Comparison of ENCODE assay signal across 8 cellular contexts in the genomic region with DNA sequence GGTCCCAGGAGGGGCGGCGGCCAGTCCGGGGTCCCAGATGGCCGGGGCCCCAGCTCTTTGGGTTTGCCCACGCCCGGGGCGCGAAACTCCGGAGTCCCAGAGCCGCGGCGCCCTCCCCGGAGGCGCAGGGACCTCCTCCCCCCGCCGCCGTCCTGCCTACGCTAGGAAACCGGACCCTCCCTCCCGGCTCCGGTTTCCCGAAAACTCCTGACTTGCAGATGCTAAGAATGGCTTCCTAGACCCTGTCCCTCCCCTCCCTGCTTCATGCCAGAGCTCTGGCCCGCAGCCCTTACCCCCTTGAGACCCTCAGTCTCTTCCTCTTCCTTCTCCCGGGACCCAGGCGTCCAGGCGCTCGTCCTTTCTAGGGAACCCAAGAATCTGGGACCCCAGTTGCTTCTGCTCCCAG. TPM values are rescaled to one million over a fixed set of nuclear protein-coding genes. Genes with fewer than 3 reads are reported as not detected.
A peak's percentile ranks its signal among the peaks of the same experiment; 100 is the strongest.
DNase-seq lines count a peak whose midpoint lies in the region; ATAC-seq and TF ChIP-seq lines count a peak whose summit lies in the region.

No MANE protein-coding gene starts in this region.

- H3K27me3 ChIP-seq in A673 (replicated peaks; ENCODE audit: insufficient read depth, low read depth, low read length, poor library complexity), result no peaks in the 10 kb centered on the region
- no peaks in the 10 kb centered on the region for H3K27me3 ChIP-seq in thyroid gland

- H3K27ac Mint-ChIP-seq in activated CD8-positive, alpha-beta T cell treated with anti-CD3 and anti-CD28 coated beads, Interleukin-2, amount 10 ng/mL, durations not matched to agents 7 days and 5 days, result no peak overlapping the region

- intact Hi-C loops in A673 (cut with micrococcal nuclease; ENCODE audit: unreplicated experiment), result no loop called here
- intact Hi-C loops in thyroid gland (cut with DNase I), result no loop called here

- no TSS peak for BruUV-seq in A673 (replicated peaks; lab: Mats Ljungman, UMichigan)

- WGBS in thyroid gland, 2 donors, result 0 to 3% methylated on average over 8 to 10 of the region's 27 CpGs

- peaks cover 28% of the 10 kb centered on the region for H3K4me1 ChIP-seq in A673 (ENCODE audit: insufficient read depth, low read length, poor library complexity, severe bottlenecking)
- H3K4me1 ChIP-seq in thyroid gland, result peaks cover 14 to 22% of the 10 kb centered on the region in 2 donors

- no peaks in the 10 kb centered on the region for H3K36me3 ChIP-seq in A673 (ENCODE audit: insufficient read depth, low read length, poor library complexity, severe bottlenecking)
- no peaks in the 10 kb centered on the region for H3K36me3 ChIP-seq in thyroid gland

- CTCF ChIA-PET in A673 (lab: Charles Lee), result no interaction called here
- CTCF ChIA-PET in activated CD8-positive, alpha-beta T cell treated with anti-CD3 and anti-CD28 coated beads, Interleukin-2, amount 10 ng/mL, durations not matched to agents 7 days and 5 days (lab: Charles Lee), result no interaction called here

- H3K27ac ChIP-seq in A673 (ENCODE audit: low read depth, low read length, poor library complexity, severe bottlenecking) (peak overlapping the region; percentile 54), thyroid gland (peak overlapping the region in 1 of 3 donors; percentile 20)

- H3K4me3 ChIP-seq in A673 (ENCODE audit: low read depth, low read length, poor library complexity, severe bottlenecking), result peak overlapping the region; percentile 53
- H3K4me3 ChIP-seq in thyroid gland (replicated peaks in 1 of 3), result peak overlapping the region in 2 of 3 donors; percentile 58 to 64

- no peak for TF ChIP-seq POLR2A in thyroid gland (IDR thresholded peaks at IDR 0.05)

- H3K9me3 ChIP-seq in A673 (ENCODE audit: low read depth, low read length, poor library complexity, severe bottlenecking) (no peaks in the 10 kb centered on the region), thyroid gland (no peaks in the 10 kb centered on the region)

- POLR2A ChIA-PET in A673 (lab: Charles Lee; ENCODE audit: low non-redundant PET), result no interaction called here
- POLR2A ChIA-PET in activated CD8-positive, alpha-beta T cell treated with anti-CD3 and anti-CD28 coated beads, Interleukin-2, amount 10 ng/mL, durations not matched to agents 7 days and 5 days (lab: Charles Lee), result no interaction called here

- peak overlapping the region; percentile 43 for H3K4me3 Mint-ChIP-seq in activated CD8-positive, alpha-beta T cell treated with anti-CD3 and anti-CD28 coated beads, Interleukin-2, amount 10 ng/mL, durations not matched to agents 7 days and 5 days

- TF ChIP-seq CTCF in A673 (conservative IDR thresholded peaks at IDR 0.05; ENCODE audit: low read depth, low read length) (no peak), thyroid gland (IDR thresholded peaks at IDR 0.05) (no peak)

- peaks cover 27% of the 10 kb centered on the region for H3K27me3 Mint-ChIP-seq in activated CD8-positive, alpha-beta T cell treated with anti-CD3 and anti-CD28 coated beads, Interleukin-2, amount 10 ng/mL, durations not matched to agents 7 days and 5 days (ENCODE audit: low read depth)

- DNase-seq in A673 (ENCODE audit: low spot score), result peak; percentile 41
- no peak for DNase-seq in activated CD8-positive, alpha-beta T cell treated with anti-CD3 and anti-CD28 coated beads, Interleukin-2, amount 10 ng/mL, durations not matched to agents 7 days and 5 days
- DNase-seq in iPS-NIHi7 (ENCODE audit: extremely low spot score), result peak; percentile 62
- peak; percentile 22 to 41 for DNase-seq in thyroid gland
- no peak for DNase-seq in NCI-H187 (lab: John Stamatoyannopoulos, UW)
- DNase-seq in activated effector memory CD4-positive, alpha-beta T cell treated with Interleukin-2 at 50 U/mL for 16 hours, result no peak

- no peaks in the 10 kb centered on the region for H3K36me3 Mint-ChIP-seq in activated CD8-positive, alpha-beta T cell treated with anti-CD3 and anti-CD28 coated beads, Interleukin-2, amount 10 ng/mL, durations not matched to agents 7 days and 5 days (ENCODE audit: low read depth)

- H3K9me3 Mint-ChIP-seq in activated CD8-positive, alpha-beta T cell treated with anti-CD3 and anti-CD28 coated beads, Interleukin-2, amount 10 ng/mL, durations not matched to agents 7 days and 5 days (ENCODE audit: insufficient read depth), result no peaks in the 10 kb centered on the region

- peak; percentile 7 for ATAC-seq in GM21390 (IDR thresholded peaks at IDR 0.05; ENCODE audit: unreplicated experiment)
- ATAC-seq in activated CD8-positive, alpha-beta T cell treated with anti-CD3 and anti-CD28 coated beads, Interleukin-2, amount 10 ng/mL, durations not matched to agents 7 days and 5 days, result no peak
- ATAC-seq in HG02981 (IDR thresholded peaks at IDR 0.05; ENCODE audit: unreplicated experiment), result no peak

- H3K4me1 Mint-ChIP-seq in activated CD8-positive, alpha-beta T cell treated with anti-CD3 and anti-CD28 coated beads, Interleukin-2, amount 10 ng/mL, durations not matched to agents 7 days and 5 days (ENCODE audit: low read depth), result peaks cover 10% of the 10 kb centered on the region

RNA-seq across cellular contexts. Expression of gene MYBPC2, which starts 0.5 kb away (rescaled TPM):
- 0.09 TPM in 1 of 2 replicates, not detected in the other for total RNA-seq in A673 (2021)
- total RNA-seq in activated CD8-positive, alpha-beta T cell treated with anti-CD3 and anti-CD28 coated beads, Interleukin-2, amount 10 ng/mL, durations not matched to agents 7 days and 5 days, result not detected
- under 1 TPM in 1 of 4 donors, not detected in 3; 0.13 TPM for total RNA-seq in thyroid gland

RNA-seq across cellular contexts. Expression of gene SPIB, which starts 13.5 kb away (rescaled TPM):
- 0.20 and 0.75 TPM in 2 replicates for total RNA-seq in A673 (2021)
- under 1 TPM; 0.52 to 0.84 TPM for total RNA-seq in activated CD8-positive, alpha-beta T cell treated with anti-CD3 and anti-CD28 coated beads, Interleukin-2, amount 10 ng/mL, durations not matched to agents 7 days and 5 days
- not detected for total RNA-seq in thyroid gland

RNA-seq across cellular contexts. Expression of gene EMC10, which starts 44.1 kb away (rescaled TPM):
- total RNA-seq in A673 (2021) (99.2 and 108 TPM in 2 replicates), thyroid gland (100 to 1,000 TPM; 139 to 250 (median 214) TPM)
- total RNA-seq in activated CD8-positive, alpha-beta T cell treated with anti-CD3 and anti-CD28 coated beads, Interleukin-2, amount 10 ng/mL, durations not matched to agents 7 days and 5 days, result 10 to 100 TPM; 54.8 to 56.9 TPM

RNA-seq across cellular contexts. Expression of gene GARIN5A, which starts 44.4 kb away (rescaled TPM):
- total RNA-seq in A673 (2021), result 0.59 and 0.84 TPM in 2 replicates
- under 1 TPM in 1 of 2 experiments, not detected in 1; 0.29 TPM for total RNA-seq in activated CD8-positive, alpha-beta T cell treated with anti-CD3 and anti-CD28 coated beads, Interleukin-2, amount 10 ng/mL, durations not matched to agents 7 days and 5 days
- total RNA-seq in thyroid gland, result 1 to 10 TPM; 1.4 to 8.1 (median 5.0) TPM

RNA-seq across cellular contexts. Expression of gene POLD1, which starts 48.1 kb away (rescaled TPM):
- 143 and 155 TPM in 2 replicates for total RNA-seq in A673 (2021)
- 100 to 1,000 TPM; 163 to 181 TPM for total RNA-seq in activated CD8-positive, alpha-beta T cell treated with anti-CD3 and anti-CD28 coated beads, Interleukin-2, amount 10 ng/mL, durations not matched to agents 7 days and 5 days
- 10 to 100 TPM; 12.9 to 27.5 (median 19.0) TPM for total RNA-seq in thyroid gland

Comparison
In these comparisons a context has a peak if more than half of its experiments do, and no peak if none do; other contexts are left out.
1. DNase-seq: peak in A673 (single experiment), iPS-NIHi7 (single experiment) and thyroid gland (2 of 2); none in activated CD8-positive, alpha-beta T cell treated with anti-CD3 and anti-CD28 coated beads, Interleukin-2, amount 10 ng/mL, durations not matched to agents 7 days and 5 days (single experiment), NCI-H187 (0 of 2) and activated effector memory CD4-positive, alpha-beta T cell treated with Interleukin-2 at 50 U/mL for 16 hours (single experiment).